In genomic region chr17:1228752-1229353, GRCh38 we compare ENCODE assay signal across 9 cellular contexts. TPM values are rescaled to one million over a fixed set of nuclear protein-coding genes. Genes with fewer than 3 reads are reported as not detected.
DNase-seq lines count a peak whose midpoint lies in the region; ATAC-seq and TF ChIP-seq lines count a peak whose summit lies in the region.
"Had no signal": no experiment of that assay in that cellular context is flagged by ENCODE, and none has a peak within 500 bp of the region (broad histone marks: within the 10 kb centered on the region; RNA-seq: fewer than 3 reads in every experiment).

No MANE protein-coding gene starts in this region.

- peak overlapping the region; percentile 100 for H3K4me3 ChIP-seq in DOHH2 (ENCODE audit: low read length)
- H3K4me3 ChIP-seq in GM23338 = peak overlapping the region; percentile 61
- peak overlapping the region; percentile 54 for H3K4me3 ChIP-seq in mononuclear cell (ENCODE audit: low read length)

- TF ChIP-seq CTCF in DOHH2 (IDR thresholded peaks at IDR 0.05; ENCODE audit: low read depth, low read length, poor library complexity, severe bottlenecking) (no peak), GM23338 (conservative IDR thresholded peaks at IDR 0.05; ENCODE audit: low read depth in 2 of 2) (no peak), WTC11 (IDR thresholded peaks at IDR 0.05) (no peak), mesothelial cell of epicardium (IDR thresholded peaks at IDR 0.05; ENCODE audit: unreplicated experiment) (no peak)

- H3K27me3 Mint-ChIP-seq in GM23338 (ENCODE audit: insufficient read depth, low read depth, poor library complexity) (peaks cover 59% of the 10 kb centered on the region), WTC11 (ENCODE audit: low read depth) (peaks cover 80% of the 10 kb centered on the region), mesothelial cell of epicardium (ENCODE audit: low read depth) (peaks cover 77% of the 10 kb centered on the region)

- H3K4me2 ChIP-seq in DOHH2 (ENCODE audit: low read length) (peak overlapping the region; percentile 100), GM23338 (peak overlapping the region; percentile 80)

- POLR2A ChIA-PET in WTC11 (lab: Charles Lee) = no interaction called here

- H3K27ac Mint-ChIP-seq in GM23338 (no peak overlapping the region), WTC11 (no peak overlapping the region), mesothelial cell of epicardium (no peak overlapping the region)

- H3K4me1 ChIP-seq in DOHH2 (ENCODE audit: control insufficient read depth, low read length) (peaks cover 44% of the 10 kb centered on the region), GM23338 (ENCODE audit: insufficient read depth) (peaks cover 3% of the 10 kb centered on the region; the same call in 1 of the 2 replicates), mononuclear cell (ENCODE audit: insufficient read depth, low read length) (peaks cover 39% of the 10 kb centered on the region)

- H3F3A ChIP-seq in DOHH2 (ENCODE audit: control insufficient read depth, insufficient read depth) (peaks cover 6% of the 10 kb centered on the region; the same call in 1 of the 2 replicates), GM23338 (replicated peaks; ENCODE audit: low read depth) (peaks cover 12% of the 10 kb centered on the region; the same call in 1 of the 2 replicates)

- peaks cover 61% of the 10 kb centered on the region for H3K79me2 ChIP-seq in DOHH2 (ENCODE audit: control insufficient read depth, low read length)
- no peaks in the 10 kb centered on the region for H3K79me2 ChIP-seq in GM23338 (replicated peaks; ENCODE audit: insufficient read depth)

- peaks cover 37% of the 10 kb centered on the region for H3K36me3 ChIP-seq in DOHH2 (ENCODE audit: control insufficient read depth, low read length)
- no peaks in the 10 kb centered on the region for H3K36me3 ChIP-seq in GM23338 (ENCODE audit: insufficient read depth)

- H3K4me3 Mint-ChIP-seq in GM23338 (no peak overlapping the region), WTC11 (no peak overlapping the region), mesothelial cell of epicardium (no peak overlapping the region)

- no peaks in the 10 kb centered on the region for H3K36me3 Mint-ChIP-seq in GM23338 (ENCODE audit: low read depth)
- H3K36me3 Mint-ChIP-seq in WTC11 = peaks cover 2% of the 10 kb centered on the region; the same call in 1 of the 2 replicates
- no peaks in the 10 kb centered on the region for H3K36me3 Mint-ChIP-seq in mesothelial cell of epicardium

- H3K9me3 ChIP-seq in DOHH2 (ENCODE audit: control insufficient read depth, insufficient read depth, low read length) = no peaks in the 10 kb centered on the region
- no peaks in the 10 kb centered on the region for H3K9me3 ChIP-seq in mononuclear cell (ENCODE audit: low read depth, low read length)

- H3K9me2 ChIP-seq in DOHH2 (replicated peaks; ENCODE audit: control insufficient read depth, low read length) (no peaks in the 10 kb centered on the region), GM23338 (ENCODE audit: insufficient read depth) (no peaks in the 10 kb centered on the region)

- CTCF ChIA-PET in WTC11 (lab: Charles Lee) = interaction anchor here (0.8 to 3.0 kb wide), 12 partner anchors 8 to 400 kb away, joined by 3 to 17 read pairs (median 5); partner anchors contain the start of gene SLC43A2

- peak overlapping the region; percentile 86 for H3K27ac ChIP-seq in DOHH2 (ENCODE audit: low read depth, low read length)
- H3K27ac ChIP-seq in GM23338 (ENCODE audit: low read depth) = no peak overlapping the region

- peaks cover 35% of the 10 kb centered on the region for H4K20me1 ChIP-seq in DOHH2 (ENCODE audit: control insufficient read depth, insufficient read depth, low read depth, low read length)
- H4K20me1 ChIP-seq in GM23338 (replicated peaks; ENCODE audit: insufficient read depth) = no peaks in the 10 kb centered on the region; the same call in 1 of the 2 replicates

- DNase-seq in GM23338 (ENCODE audit: low spot score) (no peak), WTC11 (ENCODE audit: low spot score) (no peak), mesothelial cell of epicardium (ENCODE audit: low spot score in 2 of 2, unreplicated experiment in 2 of 2) (no peak), NCI-H345 (lab: John Stamatoyannopoulos, UW) (no peak), epidermal melanocyte (ENCODE audit: insufficient read length, low spot score) (no peak), NOMO-1 treated with DMSO at 0.1 percent for 48 hours (lab: John Stamatoyannopoulos, UW; ENCODE audit: unreplicated experiment) (no peak)

- H3K9me3 Mint-ChIP-seq in GM23338 = peaks cover 3% of the 10 kb centered on the region; the same call in 1 of the 3 replicates
- no peaks in the 10 kb centered on the region for H3K9me3 Mint-ChIP-seq in WTC11
- H3K9me3 Mint-ChIP-seq in mesothelial cell of epicardium = no peaks in the 10 kb centered on the region

- H2AFZ ChIP-seq in GM23338 = no peak overlapping the region

- peaks cover 26% of the 10 kb centered on the region for H3K27me3 ChIP-seq in DOHH2 (ENCODE audit: control insufficient read depth, low read length)
- peaks cover 77% of the 10 kb centered on the region for H3K27me3 ChIP-seq in GM23338 (ENCODE audit: insufficient read depth)
- peaks cover 11% of the 10 kb centered on the region for H3K27me3 ChIP-seq in mononuclear cell (ENCODE audit: insufficient read depth, low read length)

- H3K4me1 Mint-ChIP-seq in GM23338 (peaks cover 10% of the 10 kb centered on the region), WTC11 (peaks cover 8% of the 10 kb centered on the region), mesothelial cell of epicardium (peaks cover 10% of the 10 kb centered on the region)

- ATAC-seq in GM23338 (peak; percentile 17), WTC11 (no peak)

TF ChIP-seq in GM23338, 12 proteins besides CTCF, POLR2A, EP300 and RAD21:
- TF ChIP-seq JUNB (IDR thresholded peaks at IDR 0.05; ENCODE audit: unreplicated experiment) (no peak), ZNF331 (CRISPR knock-in tag; IDR thresholded peaks at IDR 0.05; ENCODE audit: low read depth) (no peak), EZH2 (IDR thresholded peaks at IDR 0.05; ENCODE audit: low read depth, unreplicated experiment) (peak; percentile 2)

TF ChIP-seq in WTC11, 78 proteins besides CTCF, POLR2A, EP300 and RAD21:
- no peak for TF ChIP-seq NR1H2 (CRISPR knock-in tag; IDR thresholded peaks at IDR 0.05)
- TF ChIP-seq ZNF138 (CRISPR knock-in tag; conservative IDR thresholded peaks at IDR 0.05) = no peak
- peak; percentile 86 for TF ChIP-seq ZNF423 (CRISPR knock-in tag; IDR thresholded peaks at IDR 0.05)

RNA-seq across cellular contexts. Expression of gene BHLHA9, which starts 41.4 kb away (rescaled TPM):
- 2.3 TPM in 1 of 2 replicates, not detected in the other for total RNA-seq in GM23338 (2014; rRNA removed; shearing (Covaris generic))
- 0.39 and 1.1 TPM in 2 replicates for polyA plus RNA-seq in GM23338 (2016; fragmentation: Nextera tagmentation; extraction: Ambion mirVana)
- total RNA-seq in WTC11 (2021) = 0.44 to 0.76 TPM in 2 of 3 replicates, not detected in the other
- not detected for total RNA-seq in mononuclear cell
- total RNA-seq in mesothelial cell of epicardium = not detected in 3 replicates
- total RNA-seq: myocyte had no signal

RNA-seq across cellular contexts. Expression of gene ABR, which starts 49.1 kb away (rescaled TPM):
- total RNA-seq in GM23338 (2014; rRNA removed; shearing (Covaris generic)) = 24.3 and 27.7 TPM in 2 replicates
- polyA plus RNA-seq in GM23338 (2016; fragmentation: Nextera tagmentation; extraction: Ambion mirVana) = 15.0 and 18.5 TPM in 2 replicates
- total RNA-seq in WTC11 (2021) = 38.0 to 43.7 TPM (median 41.0 TPM) in 3 replicates
- total RNA-seq in mononuclear cell = 112 TPM
- total RNA-seq in mesothelial cell of epicardium = 63.9 to 70.1 TPM (median 69.3 TPM) in 3 replicates

RNA-seq across cellular contexts. Expression of gene TRARG1, which starts 50.6 kb away (rescaled TPM):
- 0.12 TPM in 1 of 2 replicates, not detected in the other for total RNA-seq in GM23338 (2014; rRNA removed; shearing (Covaris generic))
- polyA plus RNA-seq in GM23338 (2016; fragmentation: Nextera tagmentation; extraction: Ambion mirVana) = not detected in 2 replicates
- not detected in 3 replicates for total RNA-seq in WTC11 (2021)
- total RNA-seq in mononuclear cell = not detected
- not detected in 3 replicates for total RNA-seq in mesothelial cell of epicardium
- total RNA-seq: myocyte had no signal
